17 cellular contexts compared by ENCODE assay signal in genomic region chr1:42419449-42419848, GRCh38. TPM values are rescaled to one million over a fixed set of nuclear protein-coding genes. Genes with fewer than 3 reads are reported as not detected.
DNase-seq lines count a peak whose midpoint lies in the region; ATAC-seq and TF ChIP-seq lines count a peak whose summit lies in the region.
"Had no signal": no experiment of that assay in that cellular context is flagged by ENCODE, and none has a peak within 500 bp of the region (broad histone marks: within the 10 kb centered on the region; RNA-seq: fewer than 3 reads in every experiment).

No MANE protein-coding gene starts in this region.

- no peaks in the 10 kb centered on the region for H3K9me2 ChIP-seq in GM23248 (ENCODE audit: insufficient read depth)

- H3F3A ChIP-seq in GM23248 (ENCODE audit: insufficient read depth) = no peaks in the 10 kb centered on the region

- H3K4me3 ChIP-seq in GM23248 (no peak overlapping the region), esophagus muscularis mucosa (no peak overlapping the region), osteoblast (ENCODE audit: insufficient read depth, low read length) (no peak overlapping the region), tibial artery (no peak overlapping the region)
- H3K4me3 ChIP-seq: BLaER1 had no signal

- 18 to 24% methylated on average over 4 of the region's 4 CpGs for WGBS in GM23248 (ENCODE audit: low coverage in 1 of 2, low lambda C conversion rate in 2 of 2, missing lambda C conversion rate in 2 of 2), 2 experiments
- 64% methylated on average over 4 of the region's 4 CpGs for WGBS in esophagus muscularis mucosa

- H3K79me2 ChIP-seq in GM23248 (ENCODE audit: insufficient read depth) = no peaks in the 10 kb centered on the region
- no peaks in the 10 kb centered on the region for H3K79me2 ChIP-seq in osteoblast (ENCODE audit: insufficient read depth, low read length)

- H3K27ac ChIP-seq in GM23248 = no peak overlapping the region
- H3K27ac ChIP-seq in esophagus muscularis mucosa (replicated peaks in 1 of 4) = peak overlapping the region; percentile 8 to 72 (median 55)
- no peak overlapping the region for H3K27ac ChIP-seq in osteoblast (ENCODE audit: low read depth, low read length)
- H3K27ac ChIP-seq in tibial artery = no peak overlapping the region
- H3K27ac ChIP-seq: BLaER1 had no signal

- no peak for TF ChIP-seq EP300 in esophagus muscularis mucosa (IDR thresholded peaks at IDR 0.05)

- H3K4me2 ChIP-seq in GM23248 (ENCODE audit: unreplicated experiment) (no peak overlapping the region), osteoblast (ENCODE audit: insufficient read depth, low read length) (no peak overlapping the region)
- H3K4me2 ChIP-seq: BLaER1 had no signal

- TF ChIP-seq CTCF in esophagus muscularis mucosa (IDR thresholded peaks at IDR 0.05) (no peak), osteoblast (IDR thresholded peaks at IDR 0.05; ENCODE audit: extremely low read depth, low read depth, low read length) (no peak), tibial artery (IDR thresholded peaks at IDR 0.05) (no peak)

- no peak overlapping the region for H3K9ac ChIP-seq in GM23248
- H3K9ac ChIP-seq: BLaER1 had no signal

- H3K36me3 ChIP-seq in GM23248 (ENCODE audit: low read depth) (no peaks in the 10 kb centered on the region), esophagus muscularis mucosa (no peaks in the 10 kb centered on the region), osteoblast (ENCODE audit: insufficient read depth, low read length) (no peaks in the 10 kb centered on the region), tibial artery (no peaks in the 10 kb centered on the region)

- TF ChIP-seq POLR2A in esophagus muscularis mucosa (IDR thresholded peaks at IDR 0.05; ENCODE audit: low read depth) = no peak

- ATAC-seq in SK-N-SH treated with all-trans-retinoic acid at 6 μM for 48 hours = no peak
- ATAC-seq: activated CD8-positive, alpha-beta T cell treated with anti-CD3 and anti-CD28 coated beads, Interleukin-2, amount 10 ng/mL, durations not matched to agents 7 days and 5 days; stimulated activated naive B cell treated with anti-CD40 and anti-IgM and Interleukin-4, amounts not matched to agents 10 μg/mL and 1 μg/mL and 100 μg/mL, for 72 hours had no signal

- H3K9me3 ChIP-seq in GM23248 (ENCODE audit: low read depth) (no peaks in the 10 kb centered on the region), esophagus muscularis mucosa (no peaks in the 10 kb centered on the region), osteoblast (ENCODE audit: low read depth, low read length) (no peaks in the 10 kb centered on the region), tibial artery (no peaks in the 10 kb centered on the region)
- H3K9me3 ChIP-seq: BLaER1 had no signal

- intact Hi-C loops in esophagus muscularis mucosa (cut with DNase I) = no loop called here
- intact Hi-C loops in tibial artery (cut with DNase I; ENCODE audit: low total_unique reads) = no loop called here

- in situ Hi-C loops in GM23248 (cut with MboI) = no loop called here

- H3K4me1 ChIP-seq in GM23248 (ENCODE audit: insufficient read depth) (peaks cover 16% of the 10 kb centered on the region), esophagus muscularis mucosa (peaks cover 28 to 38% (median 32%) of the 10 kb centered on the region in 4 donors), osteoblast (ENCODE audit: insufficient read depth, low read length) (peaks cover 14% of the 10 kb centered on the region), tibial artery (no peaks in the 10 kb centered on the region)

- H2AFZ ChIP-seq in GM23248 (no peak overlapping the region), osteoblast (ENCODE audit: low read length) (no peak overlapping the region)

- DNase-seq in GM23248 (peak; percentile 17), NCI-H2171 (lab: John Stamatoyannopoulos, UW) (peak; percentile 72), esophagus muscularis mucosa (ENCODE audit: extremely low spot score) (no peak), osteoblast (ENCODE audit: insufficient read length, low spot score, missing footprints) (peak; percentile 74), T1000 (lab: John Stamatoyannopoulos, UW) (no peak), tibial artery (no peak)
- DNase-seq in stimulated activated CD8-positive, alpha-beta memory T cell treated with anti-CD3 and anti-CD28 coated beads, Interleukin-4, amount 100 ng/mL, for 48 hours = no peak
- DNase-seq: activated CD8-positive, alpha-beta T cell treated with anti-CD3 and anti-CD28 coated beads, Interleukin-2, amount 10 ng/mL, durations not matched to agents 7 days and 5 days; activated effector memory CD4-positive, alpha-beta T cell treated with anti-CD3 and anti-CD28 coated beads, Interleukin-2, amount 50 U/mL, for 16 hours; effector CD8-positive, alpha-beta T cell; KG1; NCI-H226; retina; stimulated activated CD4-positive, alpha-beta T cell treated with anti-CD3 and anti-CD28 coated beads, Interleukin-4, amount 100 ng/mL, for 4 hours; stimulated activated naive B cell treated with anti-CD40 and anti-IgM and Interleukin-4, amounts not matched to agents 10 μg/mL and 1 μg/mL and 100 μg/mL, for 72 hours had no signal

- no peaks in the 10 kb centered on the region for H3K27me3 ChIP-seq in GM23248 (replicated peaks; ENCODE audit: insufficient read depth)
- no peaks in the 10 kb centered on the region for H3K27me3 ChIP-seq in esophagus muscularis mucosa
- peaks cover 35% of the 10 kb centered on the region for H3K27me3 ChIP-seq in osteoblast (ENCODE audit: insufficient read depth, low read length)
- H3K27me3 ChIP-seq in tibial artery = peaks cover 0 to 19% of the 10 kb centered on the region in 2 donors
- H3K27me3 ChIP-seq: BLaER1 had no signal

- H4K20me1 ChIP-seq in GM23248 (ENCODE audit: insufficient read depth) = no peaks in the 10 kb centered on the region
- H4K20me1 ChIP-seq in osteoblast (ENCODE audit: insufficient read depth, low read length) = no peaks in the 10 kb centered on the region
- H4K20me1 ChIP-seq: BLaER1 had no signal

TF ChIP-seq in SK-N-SH treated with all-trans-retinoic acid at 6 μM for 48 hours, 23 proteins besides CTCF, POLR2A, EP300 and RAD21:
- no peak for TF ChIP-seq CSRNP3 (CRISPR knock-in tag; IDR thresholded peaks at IDR 0.05)

RNA-seq across cellular contexts. Expression of gene ZMYND12, which starts 36.4 kb away (rescaled TPM):
- total RNA-seq in GM23248 (2014; rRNA removed; shearing (Covaris generic)) = 0.13 and 3.2 TPM in 2 replicates
- polyA plus RNA-seq in GM23248 (2016; fragmentation: Nextera tagmentation; extraction: Ambion mirVana) = 0.68 and 1.4 TPM in 2 replicates
- 1 to 10 TPM in 1 of 4 donors, under 1 TPM in 2, not detected in 1; 0.23 to 1.7 (median 0.78) TPM for total RNA-seq in esophagus muscularis mucosa
- total RNA-seq in osteoblast = 0.88 and 3.3 TPM in 2 replicates

RNA-seq across cellular contexts. Expression of gene PPCS, which starts 36.9 kb away (rescaled TPM):
- 37.3 and 66.8 TPM in 2 replicates for total RNA-seq in GM23248 (2014; rRNA removed; shearing (Covaris generic))
- polyA plus RNA-seq in GM23248 (2016; fragmentation: Nextera tagmentation; extraction: Ambion mirVana) = 100 and 106 TPM in 2 replicates
- total RNA-seq in esophagus muscularis mucosa (100 to 1,000 TPM in 2 of 4 donors, 10 to 100 TPM in 2; 59.1 to 105 (median 90.6) TPM), osteoblast (64.4 and 72.2 TPM in 2 replicates)

RNA-seq across cellular contexts. Expression of gene RIMKLA, which starts 38.9 kb away (rescaled TPM):
- 0.22 TPM in 1 of 2 replicates, not detected in the other for total RNA-seq in GM23248 (2014; rRNA removed; shearing (Covaris generic))
- polyA plus RNA-seq in GM23248 (2016; fragmentation: Nextera tagmentation; extraction: Ambion mirVana) = 0.03 TPM in 1 of 2 replicates, not detected in the other
- total RNA-seq in esophagus muscularis mucosa (1 to 10 TPM; 1.8 to 5.3 (median 3.4) TPM), osteoblast (not detected in 2 replicates)

RNA-seq across cellular contexts. Expression of gene CCDC30, which starts 43.6 kb away (rescaled TPM):
- total RNA-seq in GM23248 (2014; rRNA removed; shearing (Covaris generic)) = 0.13 and 0.65 TPM in 2 replicates
- polyA plus RNA-seq in GM23248 (2016; fragmentation: Nextera tagmentation; extraction: Ambion mirVana) = 1.2 and 1.6 TPM in 2 replicates
- 1 to 10 TPM in 3 of 4 donors, under 1 TPM in 1; 0.99 to 4.1 (median 1.7) TPM for total RNA-seq in esophagus muscularis mucosa
- 4.0 and 4.7 TPM in 2 replicates for total RNA-seq in osteoblast

Comparison
In these comparisons a context has a peak if more than half of its experiments do, and no peak if none do; other contexts are left out.
1. DNase-seq: peak in GM23248 (single experiment), NCI-H2171 (single experiment) and osteoblast (single experiment); none in esophagus muscularis mucosa (single experiment), stimulated activated CD8-positive, alpha-beta memory T cell treated with anti-CD3 and anti-CD28 coated beads, Interleukin-4, amount 100 ng/mL, for 48 hours (single experiment), T1000 (single experiment) and tibial artery (0 of 2).
2. H3K27ac ChIP-seq: peak in esophagus muscularis mucosa (4 of 4); none in GM23248 (single experiment), osteoblast (single experiment) and tibial artery (0 of 2).